ENCODE assay signal across 10 cellular contexts in the genomic region with DNA sequence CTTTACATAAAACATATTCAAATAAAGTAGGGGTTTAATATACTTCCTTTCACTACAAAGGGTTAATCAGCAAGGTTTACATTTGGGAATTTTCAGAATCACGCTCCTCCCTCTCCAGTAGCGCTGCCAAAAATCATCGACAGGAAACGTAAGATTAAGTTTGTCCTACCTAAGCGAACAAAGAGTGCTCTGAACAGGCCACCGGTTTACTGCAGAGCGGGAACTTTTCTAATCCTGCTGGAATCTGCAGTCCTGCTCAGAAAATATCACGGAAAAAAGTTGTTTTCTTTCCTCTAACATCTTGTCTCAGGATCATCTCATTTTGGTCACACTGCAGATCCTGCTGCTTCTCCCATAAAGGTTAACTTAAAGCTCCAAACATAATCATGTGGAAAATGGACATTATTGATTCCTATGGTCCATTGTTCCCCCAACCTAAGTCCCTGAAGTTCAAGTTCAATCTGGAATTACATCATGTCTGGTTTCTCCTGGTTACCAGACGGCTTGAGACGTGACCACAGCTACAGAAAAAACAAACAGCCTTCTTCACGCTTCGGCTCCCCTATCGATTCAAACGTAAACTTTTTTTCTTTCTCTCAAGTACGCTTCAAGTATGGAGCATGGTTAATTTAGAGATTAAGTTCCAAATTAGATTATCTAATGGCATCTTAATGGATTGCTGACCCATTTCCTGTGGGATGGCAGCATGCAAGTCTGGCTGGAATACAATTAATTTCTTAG.
A peak's percentile ranks its signal among the peaks of the same experiment; 100 is the strongest.
DNase-seq lines count a peak whose midpoint lies in the region; ATAC-seq and TF ChIP-seq lines count a peak whose summit lies in the region.
"Had no signal": no experiment of that assay in that cellular context is flagged by ENCODE, and none has a peak within 500 bp of the region (broad histone marks: within the 10 kb centered on the region; RNA-seq: fewer than 3 reads in every experiment).

No MANE protein-coding gene starts in this region.

- no peak overlapping the region for H3K14ac ChIP-seq in mesenchymal stem cell (ENCODE audit: low read length in 2 of 2)

- peak overlapping the region; percentile 66 for H3K9ac ChIP-seq in mesenchymal stem cell (ENCODE audit: low read length)

- no peak overlapping the region for H2BK12ac ChIP-seq in mesenchymal stem cell (ENCODE audit: low read length in 2 of 2)

- no peak overlapping the region for H2BK15ac ChIP-seq in mesenchymal stem cell (ENCODE audit: low read depth, poor library complexity, severe bottlenecking)

- H2AFZ ChIP-seq in mesenchymal stem cell (ENCODE audit: low read depth, low read length) = no peak overlapping the region

- intact Hi-C loops in A673 (cut with micrococcal nuclease; ENCODE audit: unreplicated experiment) = loop anchor here (2.0 to 10.0 kb wide), 3 partner anchors 66 to 338 kb away; no protein-coding TSS in a partner anchor

- H2AK5ac ChIP-seq in mesenchymal stem cell (ENCODE audit: low read length, severe bottlenecking) = no peak overlapping the region

- H3K27ac ChIP-seq in A673 (ENCODE audit: low read depth, low read length, poor library complexity, severe bottlenecking) = peak overlapping the region; percentile 95
- H3K27ac ChIP-seq in coronary artery = peak overlapping the region; percentile 79 to 80
- H3K27ac ChIP-seq in mesenchymal stem cell (ENCODE audit: low read length, poor library complexity, severe bottlenecking) = peak overlapping the region; percentile 91

- H3K4me3 ChIP-seq in A673 (ENCODE audit: low read depth, low read length, poor library complexity, severe bottlenecking) (peak overlapping the region; percentile 25), coronary artery (peak overlapping the region; percentile 61), mesenchymal stem cell (ENCODE audit: insufficient read depth in 1 of 2, low read depth in 1 of 2, low read length in 2 of 2) (peak overlapping the region in 1 of 2 experiments; percentile 43)

- H4K8ac ChIP-seq in mesenchymal stem cell (ENCODE audit: low read length) = no peak overlapping the region

- no peaks in the 10 kb centered on the region for H3K9me3 ChIP-seq in A673 (ENCODE audit: low read depth, low read length, poor library complexity, severe bottlenecking)
- no peaks in the 10 kb centered on the region for H3K9me3 ChIP-seq in mesenchymal stem cell (ENCODE audit: control insufficient read depth, low read length)

- TSS peak; percentile 36 for BruUV-seq in A673 (replicated peaks; lab: Mats Ljungman, UMichigan)

- H3K4me2 ChIP-seq in mesenchymal stem cell (ENCODE audit: low read length, poor library complexity, severe bottlenecking) = peak overlapping the region; percentile 63

- H2BK120ac ChIP-seq in mesenchymal stem cell (ENCODE audit: low read depth, low read length) = peak overlapping the region; percentile 27

- H3K23ac ChIP-seq in mesenchymal stem cell (ENCODE audit: low read length in 2 of 2) = no peak overlapping the region

- POLR2A ChIA-PET in A673 (lab: Charles Lee; ENCODE audit: low non-redundant PET) = interaction anchor here (0.9 kb wide), 1 partner anchor 665 kb away, joined by 4 read pairs; no protein-coding TSS in a partner anchor

- H3K4ac ChIP-seq in mesenchymal stem cell (ENCODE audit: low read depth in 1 of 2, low read length in 2 of 2) = peak overlapping the region in 1 of 2 experiments; percentile 7

- CTCF ChIA-PET in A673 (lab: Charles Lee) = interaction anchor here (0.5 kb wide), 1 partner anchor 449 kb away, joined by 3 read pairs; no protein-coding TSS in a partner anchor

- in situ Hi-C loops in GM13977 (cut with MboI; ENCODE audit: low pct_unique_long_range_greater_than_20kb, low sequenced_read_pairs, unreplicated experiment) = no loop called here

- H3K27me3 ChIP-seq in A673 (replicated peaks; ENCODE audit: insufficient read depth, low read depth, low read length, poor library complexity) (no peaks in the 10 kb centered on the region), mesenchymal stem cell (ENCODE audit: control insufficient read depth in 1 of 2, insufficient read depth in 1 of 2, low read length in 2 of 2) (no peaks in the 10 kb centered on the region)

- H3K79me1 ChIP-seq in mesenchymal stem cell (replicated peaks; ENCODE audit: low read length, poor library complexity, severe bottlenecking) = no peaks in the 10 kb centered on the region

- DNase-seq in A673 (ENCODE audit: low spot score) (peak; percentile 90), NCI-H2081 treated with DMSO at 0.1 percent for 48 hours (lab: John Stamatoyannopoulos, UW) (peak; percentile 92), coronary artery (ENCODE audit: low spot score) (no peak), mesenchymal stem cell (peak; percentile 96), ecto neural progenitor cell (ENCODE audit: low spot score) (no peak), GM13977 (ENCODE audit: low spot score) (no peak)
- DNase-seq in effector CD4-positive, alpha-beta T cell = no peak
- DNase-seq: CD4-positive, alpha-beta T cell; stimulated activated CD8-positive, alpha-beta memory T cell treated with anti-CD3 and anti-CD28 coated beads, Interleukin-4, amount 100 ng/mL, for 48 hours had no signal

- under 1% methylated on average over 11 of the region's 15 CpGs for WGBS in mesenchymal stem cell

- no peak for ATAC-seq in GM21367 (IDR thresholded peaks at IDR 0.05; ENCODE audit: unreplicated experiment)

- no peak overlapping the region for H4K91ac ChIP-seq in mesenchymal stem cell (ENCODE audit: low read length)

- H3K4me1 ChIP-seq in A673 (ENCODE audit: insufficient read depth, low read length, poor library complexity, severe bottlenecking) (peaks cover 47% of the 10 kb centered on the region), mesenchymal stem cell (ENCODE audit: control insufficient read depth, insufficient read depth, low read depth, low read length) (no peaks in the 10 kb centered on the region)

- TF ChIP-seq CTCF in A673 (conservative IDR thresholded peaks at IDR 0.05; ENCODE audit: low read depth, low read length) (no peak), coronary artery (IDR thresholded peaks at IDR 0.05) (no peak), GM13977 (IDR thresholded peaks at IDR 0.05; ENCODE audit: extremely low read depth, insufficient read depth, missing control alignments) (no peak)

- H3K36me3 ChIP-seq in A673 (ENCODE audit: insufficient read depth, low read length, poor library complexity, severe bottlenecking) (peaks cover 4% of the 10 kb centered on the region), mesenchymal stem cell (ENCODE audit: control insufficient read depth in 1 of 2, insufficient read depth in 2 of 2, low read depth in 1 of 2, low read length in 2 of 2) (peaks cover 0 to 14% of the 10 kb centered on the region in 2 experiments)

- H2BK5ac ChIP-seq in mesenchymal stem cell (ENCODE audit: low read depth, low read length, poor library complexity, severe bottlenecking) = peak overlapping the region; percentile 86

- peak overlapping the region in 1 of 2 experiments; percentile 54 for H3K18ac ChIP-seq in mesenchymal stem cell (ENCODE audit: low read depth in 1 of 2, low read length in 2 of 2)

Comparison
In these comparisons a context has a peak if more than half of its experiments do, and no peak if none do; other contexts are left out.
1. DNase-seq: peak in A673 (single experiment), NCI-H2081 treated with DMSO at 0.1 percent for 48 hours (single experiment) and mesenchymal stem cell (single experiment); none in coronary artery (single experiment), ecto neural progenitor cell (single experiment), effector CD4-positive, alpha-beta T cell (single experiment) and GM13977 (single experiment).
2. Peak in every context shown above with its lines, with median percentiles within 50 percentile points of each other: H3K27ac ChIP-seq.